ENCODE assay signal across 8 cellular contexts in genomic region chr3:184568918-184569829, GRCh38. TPM values are rescaled to one million over a fixed set of nuclear protein-coding genes. Genes with fewer than 3 reads are reported as not detected.
DNase-seq lines count a peak whose midpoint lies in the region; ATAC-seq and TF ChIP-seq lines count a peak whose summit lies in the region.

No MANE protein-coding gene starts in this region.

- no peaks in the 10 kb centered on the region for H3K36me3 Mint-ChIP-seq in MCF 10A (ENCODE audit: insufficient read depth, unreplicated experiment)

- H3K9ac ChIP-seq in iPS-18a (ENCODE audit: low read length) = no peak overlapping the region
- no peak overlapping the region for H3K9ac ChIP-seq in rectal smooth muscle tissue (ENCODE audit: low read length)

- DNase-seq in NCI-H524 (lab: John Stamatoyannopoulos, UW) (peak; percentile 57 to 64), NCI-H524 treated with DMSO at 0.1 percent for 48 hours (lab: John Stamatoyannopoulos, UW) (no peak), NCI-H82 (lab: John Stamatoyannopoulos, UW) (peak; percentile 90), MCF 10A (ENCODE audit: unreplicated experiment) (peak; percentile 78), NCI-H187 treated with DMSO at 0.1 percent for 48 hours (lab: John Stamatoyannopoulos, UW) (no peak)

- CTCF ChIA-PET in MCF 10A (lab: Yijun Ruan, JAX) = interaction anchor here (1.0 kb wide), 1 partner anchor 158 kb away, joined by 3 read pairs; no protein-coding TSS in a partner anchor

- H3K36me3 ChIP-seq in iPS-18a (ENCODE audit: control insufficient read depth, low read depth, low read length) (no peaks in the 10 kb centered on the region), rectal smooth muscle tissue (ENCODE audit: control insufficient read depth, insufficient read depth, low read length) (no peaks in the 10 kb centered on the region)

- BruUV-seq in MCF 10A (replicated peaks; lab: Mats Ljungman, UMichigan) = no TSS peak

- TF ChIP-seq CTCF in MCF 10A (IDR thresholded peaks at IDR 0.05; ENCODE audit: unreplicated experiment) = no peak

- ATAC-seq in GM18867 (IDR thresholded peaks at IDR 0.05; ENCODE audit: unreplicated experiment) = no peak

- H3K9me3 ChIP-seq in iPS-18a (ENCODE audit: control insufficient read depth, low read depth, low read length) = no peaks in the 10 kb centered on the region

- H3K27ac Mint-ChIP-seq in MCF 10A (ENCODE audit: low read depth, unreplicated experiment) = no peak overlapping the region

- H3K4me1 ChIP-seq in iPS-18a (ENCODE audit: control insufficient read depth, low read depth, low read length) (peaks cover 28% of the 10 kb centered on the region), rectal smooth muscle tissue (ENCODE audit: control insufficient read depth, insufficient read depth, low read length) (peaks cover 28% of the 10 kb centered on the region)

- H3K27ac ChIP-seq in iPS-18a (ENCODE audit: low read length) (no peak overlapping the region), rectal smooth muscle tissue (ENCODE audit: low read depth, low read length) (peak overlapping the region; percentile 59)

- no peaks in the 10 kb centered on the region for H3K9me3 Mint-ChIP-seq in MCF 10A (ENCODE audit: unreplicated experiment)

- H3K4me3 ChIP-seq in iPS-18a (ENCODE audit: low read length) = peak overlapping the region; percentile 55
- peak overlapping the region; percentile 62 for H3K4me3 ChIP-seq in rectal smooth muscle tissue (ENCODE audit: low read length)

- peaks cover 32% of the 10 kb centered on the region for H3K4me1 Mint-ChIP-seq in MCF 10A (ENCODE audit: insufficient read depth, unreplicated experiment)

- H3K27me3 ChIP-seq in iPS-18a (ENCODE audit: control insufficient read depth, insufficient read depth, low read length) = peaks cover 96% of the 10 kb centered on the region
- H3K27me3 ChIP-seq in rectal smooth muscle tissue (ENCODE audit: control insufficient read depth, insufficient read depth, low read length) = no peaks in the 10 kb centered on the region

- POLR2A ChIA-PET in MCF 10A (lab: Yijun Ruan, JAX) = interaction anchor here (0.7 to 5.8 kb wide), 4 partner anchors 78 to 235 kb away, joined by 3 to 74 read pairs (median 4); no protein-coding TSS in a partner anchor

- peak overlapping the region; percentile 73 for H3K4me3 Mint-ChIP-seq in MCF 10A (ENCODE audit: unreplicated experiment)

- no peaks in the 10 kb centered on the region for H3K27me3 Mint-ChIP-seq in MCF 10A (ENCODE audit: insufficient read depth, unreplicated experiment)

- intact Hi-C loops in MCF 10A (cut with micrococcal nuclease) = no loop called here

RNA-seq across cellular contexts. Expression of gene EPHB3, which starts 7.6 kb away (rescaled TPM):
- 4.0 and 5.4 TPM in 2 replicates for total RNA-seq in MCF 10A (2022)

Comparison
In these comparisons a context has a peak if more than half of its experiments do, and no peak if none do; other contexts are left out.
1. DNase-seq: peak in NCI-H524 (2 of 2), NCI-H82 (single experiment) and MCF 10A (single experiment); none in NCI-H524 treated with DMSO at 0.1 percent for 48 hours (single experiment) and NCI-H187 treated with DMSO at 0.1 percent for 48 hours (single experiment).